2 cellular contexts compared by ENCODE assay signal in genomic region chr1:197841158-197841557, GRCh38.
TF ChIP-seq lines count a peak whose summit lies in the region.

No MANE protein-coding gene starts in this region.

TF ChIP-seq in GM23338, 12 proteins besides CTCF, POLR2A, EP300 and RAD21:
- TF ChIP-seq REST (IDR thresholded peaks at IDR 0.05; ENCODE audit: unreplicated experiment) (no peak), ZNF114 (CRISPR knock-in tag; IDR thresholded peaks at IDR 0.05) (no peak), EZH2 (IDR thresholded peaks at IDR 0.05; ENCODE audit: low read depth, unreplicated experiment) (no peak), POLR2AphosphoS5 (IDR thresholded peaks at IDR 0.05; ENCODE audit: low read depth) (no peak), NANOG (IDR thresholded peaks at IDR 0.05; ENCODE audit: borderline replicate concordance) (no peak), ZNF331 (CRISPR knock-in tag; IDR thresholded peaks at IDR 0.05; ENCODE audit: low read depth) (no peak), STAT1 (IDR thresholded peaks at IDR 0.05; ENCODE audit: unreplicated experiment) (no peak)
- TF ChIP-seq, protein P1, sequence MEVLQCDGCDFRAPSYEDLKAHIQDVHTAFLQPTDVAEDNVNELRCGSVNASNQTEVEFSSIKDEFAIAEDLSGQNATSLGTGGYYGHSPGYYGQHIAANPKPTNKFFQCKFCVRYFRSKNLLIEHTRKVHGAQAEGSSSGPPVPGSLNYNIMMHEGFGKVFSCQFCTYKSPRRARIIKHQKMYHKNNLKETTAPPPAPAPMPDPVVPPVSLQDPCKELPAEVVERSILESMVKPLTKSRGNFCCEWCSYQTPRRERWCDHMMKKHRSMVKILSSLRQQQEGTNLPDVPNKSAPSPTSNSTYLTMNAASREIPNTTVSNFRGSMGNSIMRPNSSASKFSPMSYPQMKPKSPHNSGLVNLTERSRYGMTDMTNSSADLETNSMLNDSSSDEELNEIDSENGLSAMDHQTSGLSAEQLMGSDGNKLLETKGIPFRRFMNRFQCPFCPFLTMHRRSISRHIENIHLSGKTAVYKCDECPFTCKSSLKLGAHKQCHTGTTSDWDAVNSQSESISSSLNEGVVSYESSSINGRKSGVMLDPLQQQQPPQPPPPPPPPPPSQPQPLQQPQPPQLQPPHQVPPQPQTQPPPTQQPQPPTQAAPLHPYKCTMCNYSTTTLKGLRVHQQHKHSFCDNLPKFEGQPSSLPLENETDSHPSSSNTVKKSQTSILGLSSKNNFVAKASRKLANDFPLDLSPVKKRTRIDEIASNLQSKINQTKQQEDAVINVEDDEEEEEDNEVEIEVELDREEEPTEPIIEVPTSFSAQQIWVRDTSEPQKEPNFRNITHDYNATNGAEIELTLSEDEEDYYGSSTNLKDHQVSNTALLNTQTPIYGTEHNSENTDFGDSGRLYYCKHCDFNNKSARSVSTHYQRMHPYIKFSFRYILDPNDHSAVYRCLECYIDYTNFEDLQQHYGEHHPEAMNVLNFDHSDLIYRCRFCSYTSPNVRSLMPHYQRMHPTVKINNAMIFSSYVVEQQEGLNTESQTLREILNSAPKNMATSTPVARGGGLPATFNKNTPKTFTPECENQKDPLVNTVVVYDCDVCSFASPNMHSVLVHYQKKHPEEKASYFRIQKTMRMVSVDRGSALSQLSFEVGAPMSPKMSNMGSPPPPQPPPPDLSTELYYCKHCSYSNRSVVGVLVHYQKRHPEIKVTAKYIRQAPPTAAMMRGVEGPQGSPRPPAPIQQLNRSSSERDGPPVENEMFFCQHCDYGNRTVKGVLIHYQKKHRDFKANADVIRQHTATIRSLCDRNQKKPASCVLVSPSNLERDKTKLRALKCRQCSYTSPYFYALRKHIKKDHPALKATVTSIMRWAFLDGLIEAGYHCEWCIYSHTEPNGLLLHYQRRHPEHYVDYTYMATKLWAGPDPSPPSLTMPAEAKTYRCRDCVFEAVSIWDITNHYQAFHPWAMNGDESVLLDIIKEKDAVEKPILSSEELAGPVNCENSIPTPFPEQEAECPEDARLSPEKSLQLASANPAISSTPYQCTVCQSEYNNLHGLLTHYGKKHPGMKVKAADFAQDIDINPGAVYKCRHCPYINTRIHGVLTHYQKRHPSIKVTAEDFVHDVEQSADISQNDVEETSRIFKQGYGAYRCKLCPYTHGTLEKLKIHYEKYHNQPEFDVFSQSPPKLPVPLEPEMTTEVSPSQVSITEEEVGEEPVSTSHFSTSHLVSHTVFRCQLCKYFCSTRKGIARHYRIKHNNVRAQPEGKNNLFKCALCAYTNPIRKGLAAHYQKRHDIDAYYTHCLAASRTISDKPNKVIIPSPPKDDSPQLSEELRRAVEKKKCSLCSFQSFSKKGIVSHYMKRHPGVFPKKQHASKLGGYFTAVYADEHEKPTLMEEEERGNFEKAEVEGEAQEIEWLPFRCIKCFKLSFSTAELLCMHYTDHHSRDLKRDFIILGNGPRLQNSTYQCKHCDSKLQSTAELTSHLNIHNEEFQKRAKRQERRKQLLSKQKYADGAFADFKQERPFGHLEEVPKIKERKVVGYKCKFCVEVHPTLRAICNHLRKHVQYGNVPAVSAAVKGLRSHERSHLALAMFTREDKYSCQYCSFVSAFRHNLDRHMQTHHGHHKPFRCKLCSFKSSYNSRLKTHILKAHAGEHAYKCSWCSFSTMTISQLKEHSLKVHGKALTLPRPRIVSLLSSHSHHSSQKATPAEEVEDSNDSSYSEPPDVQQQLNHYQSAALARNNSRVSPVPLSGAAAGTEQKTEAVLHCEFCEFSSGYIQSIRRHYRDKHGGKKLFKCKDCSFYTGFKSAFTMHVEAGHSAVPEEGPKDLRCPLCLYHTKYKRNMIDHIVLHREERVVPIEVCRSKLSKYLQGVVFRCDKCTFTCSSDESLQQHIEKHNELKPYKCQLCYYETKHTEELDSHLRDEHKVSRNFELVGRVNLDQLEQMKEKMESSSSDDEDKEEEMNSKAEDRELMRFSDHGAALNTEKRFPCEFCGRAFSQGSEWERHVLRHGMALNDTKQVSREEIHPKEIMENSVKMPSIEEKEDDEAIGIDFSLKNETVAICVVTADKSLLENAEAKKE (CRISPR knock-in tag; IDR thresholded peaks at IDR 0.05): no peak
- TF ChIP-seq, protein P2, sequence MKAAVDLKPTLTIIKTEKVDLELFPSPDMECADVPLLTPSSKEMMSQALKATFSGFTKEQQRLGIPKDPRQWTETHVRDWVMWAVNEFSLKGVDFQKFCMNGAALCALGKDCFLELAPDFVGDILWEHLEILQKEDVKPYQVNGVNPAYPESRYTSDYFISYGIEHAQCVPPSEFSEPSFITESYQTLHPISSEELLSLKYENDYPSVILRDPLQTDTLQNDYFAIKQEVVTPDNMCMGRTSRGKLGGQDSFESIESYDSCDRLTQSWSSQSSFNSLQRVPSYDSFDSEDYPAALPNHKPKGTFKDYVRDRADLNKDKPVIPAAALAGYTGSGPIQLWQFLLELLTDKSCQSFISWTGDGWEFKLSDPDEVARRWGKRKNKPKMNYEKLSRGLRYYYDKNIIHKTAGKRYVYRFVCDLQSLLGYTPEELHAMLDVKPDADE (IDR thresholded peaks at IDR 0.05): no peak
TF ChIP-seq in GM23338: peak in this region for 0.

TF ChIP-seq in K562, 482 proteins besides CTCF, POLR2A, EP300 and RAD21 (continued from another document):
- TF ChIP-seq, protein P3, sequence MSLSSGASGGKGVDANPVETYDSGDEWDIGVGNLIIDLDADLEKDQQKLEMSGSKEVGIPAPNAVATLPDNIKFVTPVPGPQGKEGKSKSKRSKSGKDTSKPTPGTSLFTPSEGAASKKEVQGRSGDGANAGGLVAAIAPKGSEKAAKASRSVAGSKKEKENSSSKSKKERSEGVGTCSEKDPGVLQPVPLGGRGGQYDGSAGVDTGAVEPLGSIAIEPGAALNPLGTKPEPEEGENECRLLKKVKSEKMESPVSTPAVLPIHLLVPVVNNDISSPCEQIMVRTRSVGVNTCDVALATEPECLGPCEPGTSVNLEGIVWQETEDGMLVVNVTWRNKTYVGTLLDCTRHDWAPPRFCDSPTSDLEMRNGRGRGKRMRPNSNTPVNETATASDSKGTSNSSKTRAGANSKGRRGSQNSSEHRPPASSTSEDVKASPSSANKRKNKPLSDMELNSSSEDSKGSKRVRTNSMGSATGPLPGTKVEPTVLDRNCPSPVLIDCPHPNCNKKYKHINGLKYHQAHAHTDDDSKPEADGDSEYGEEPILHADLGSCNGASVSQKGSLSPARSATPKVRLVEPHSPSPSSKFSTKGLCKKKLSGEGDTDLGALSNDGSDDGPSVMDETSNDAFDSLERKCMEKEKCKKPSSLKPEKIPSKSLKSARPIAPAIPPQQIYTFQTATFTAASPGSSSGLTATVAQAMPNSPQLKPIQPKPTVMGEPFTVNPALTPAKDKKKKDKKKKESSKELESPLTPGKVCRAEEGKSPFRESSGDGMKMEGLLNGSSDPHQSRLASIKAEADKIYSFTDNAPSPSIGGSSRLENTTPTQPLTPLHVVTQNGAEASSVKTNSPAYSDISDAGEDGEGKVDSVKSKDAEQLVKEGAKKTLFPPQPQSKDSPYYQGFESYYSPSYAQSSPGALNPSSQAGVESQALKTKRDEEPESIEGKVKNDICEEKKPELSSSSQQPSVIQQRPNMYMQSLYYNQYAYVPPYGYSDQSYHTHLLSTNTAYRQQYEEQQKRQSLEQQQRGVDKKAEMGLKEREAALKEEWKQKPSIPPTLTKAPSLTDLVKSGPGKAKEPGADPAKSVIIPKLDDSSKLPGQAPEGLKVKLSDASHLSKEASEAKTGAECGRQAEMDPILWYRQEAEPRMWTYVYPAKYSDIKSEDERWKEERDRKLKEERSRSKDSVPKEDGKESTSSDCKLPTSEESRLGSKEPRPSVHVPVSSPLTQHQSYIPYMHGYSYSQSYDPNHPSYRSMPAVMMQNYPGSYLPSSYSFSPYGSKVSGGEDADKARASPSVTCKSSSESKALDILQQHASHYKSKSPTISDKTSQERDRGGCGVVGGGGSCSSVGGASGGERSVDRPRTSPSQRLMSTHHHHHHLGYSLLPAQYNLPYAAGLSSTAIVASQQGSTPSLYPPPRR (CRISPR knock-in tag; IDR thresholded peaks at IDR 0.05; ENCODE audit: borderline replicate concordance): no peak
- TF ChIP-seq HDGF (IDR thresholded peaks at IDR 0.05): no peak
- TF ChIP-seq, protein P4, sequence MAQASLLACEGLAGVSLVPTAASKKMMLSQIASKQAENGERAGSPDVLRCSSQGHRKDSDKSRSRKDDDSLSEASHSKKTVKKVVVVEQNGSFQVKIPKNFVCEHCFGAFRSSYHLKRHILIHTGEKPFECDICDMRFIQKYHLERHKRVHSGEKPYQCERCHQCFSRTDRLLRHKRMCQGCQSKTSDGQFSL (CRISPR knock-in tag; IDR thresholded peaks at IDR 0.05): no peak
- TF ChIP-seq, protein P4 (tag; IDR thresholded peaks at IDR 0.05): no peak
- TF ChIP-seq ETV5 (CRISPR knock-in tag; IDR thresholded peaks at IDR 0.05; ENCODE audit: low read depth): no peak
- TF ChIP-seq CHCHD3 (CRISPR knock-in tag; IDR thresholded peaks at IDR 0.05): no peak
- TF ChIP-seq FOXA1 (IDR thresholded peaks at IDR 0.05; ENCODE audit: borderline replicate concordance): no peak
- no peak for TF ChIP-seq TFAM (CRISPR knock-in tag; conservative IDR thresholded peaks at IDR 0.05)
